Comparison of ENCODE assay signal across 16 cellular contexts in the genomic region with DNA sequence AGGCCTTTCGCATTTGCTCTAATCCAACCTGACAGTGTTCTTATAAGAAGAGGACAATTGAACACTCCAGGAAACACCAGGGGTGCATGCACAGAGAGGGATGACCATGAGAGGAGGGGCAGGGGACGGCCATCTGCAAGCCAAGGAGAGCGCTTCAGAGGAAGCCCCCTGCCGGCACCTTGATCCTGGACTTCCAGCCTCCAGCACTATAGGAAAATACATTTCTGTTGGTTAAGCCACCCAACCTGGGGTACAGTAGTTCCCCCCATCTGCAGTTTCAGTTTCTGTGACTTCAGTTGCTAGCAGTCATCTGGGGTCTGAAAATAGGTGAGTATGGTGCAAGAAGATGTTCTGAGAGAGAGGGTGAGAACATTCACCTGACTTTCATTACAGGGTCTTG.
A peak's percentile ranks its signal among the peaks of the same experiment; 100 is the strongest.
DNase-seq lines count a peak whose midpoint lies in the region; ATAC-seq and TF ChIP-seq lines count a peak whose summit lies in the region.
"Had no signal": no experiment of that assay in that cellular context is flagged by ENCODE, and none has a peak within 500 bp of the region (broad histone marks: within the 10 kb centered on the region; RNA-seq: fewer than 3 reads in every experiment).

No MANE protein-coding gene starts in this region.

- peak overlapping the region in 1 of 2 donors; percentile 28 for H3K9ac ChIP-seq in colonic mucosa (ENCODE audit: low read depth in 2 of 2, low read length in 2 of 2)

- no peaks in the 10 kb centered on the region for H3K9me3 Mint-ChIP-seq in natural killer cell treated with Interleukin-12 subunit alpha and Interleukin-12 subunit beta and Interleukin-15 and Interleukin-18, amount 100 ng/mL, for 72 hours
- H3K9me3 Mint-ChIP-seq in natural killer cell (no peaks in the 10 kb centered on the region), type B pancreatic cell (no peaks in the 10 kb centered on the region), endothelial cell (ENCODE audit: unreplicated experiment) (no peaks in the 10 kb centered on the region)

- H3K4me3 ChIP-seq in colonic mucosa = no peak overlapping the region
- H3K4me3 ChIP-seq: gastroesophageal sphincter, SJSA1, vagina had no signal

- H3K4me3 Mint-ChIP-seq in natural killer cell treated with Interleukin-12 subunit alpha and Interleukin-12 subunit beta and Interleukin-15 and Interleukin-18, amount 100 ng/mL, for 72 hours = no peak overlapping the region
- H3K4me3 Mint-ChIP-seq in natural killer cell (no peak overlapping the region), type B pancreatic cell (no peak overlapping the region), endothelial cell (ENCODE audit: unreplicated experiment) (no peak overlapping the region)

- H3K36me3 ChIP-seq in colonic mucosa = no peaks in the 10 kb centered on the region
- H3K36me3 ChIP-seq: gastroesophageal sphincter, SJSA1, vagina had no signal

- no peak overlapping the region for H3K27ac Mint-ChIP-seq in natural killer cell treated with Interleukin-12 subunit alpha and Interleukin-12 subunit beta and Interleukin-15 and Interleukin-18, amount 100 ng/mL, for 72 hours
- H3K27ac Mint-ChIP-seq in natural killer cell (no peak overlapping the region), type B pancreatic cell (peak overlapping the region; percentile 77), endothelial cell (ENCODE audit: unreplicated experiment) (no peak overlapping the region)

- intact Hi-C loops in natural killer cell (cut with micrococcal nuclease) (no loop called here), colonic mucosa (cut with DNase I) (no loop called here)

- TF ChIP-seq CTCF in natural killer cell (IDR thresholded peaks at IDR 0.05) (no peak), colonic mucosa (IDR thresholded peaks at IDR 0.05) (no peak), type B pancreatic cell (conservative IDR thresholded peaks at IDR 0.05) (no peak), endothelial cell (IDR thresholded peaks at IDR 0.05; ENCODE audit: unreplicated experiment) (no peak)

- H3K27ac ChIP-seq in colonic mucosa = peak overlapping the region; percentile 11
- H3K27ac ChIP-seq: gastroesophageal sphincter, SJSA1, vagina, VCaP had no signal

- no peaks in the 10 kb centered on the region for H3K27me3 ChIP-seq in colonic mucosa
- H3K27me3 ChIP-seq: gastroesophageal sphincter, SJSA1, vagina had no signal

- peaks cover 0 to 6% of the 10 kb centered on the region in 2 donors for H3K4me1 Mint-ChIP-seq in natural killer cell treated with Interleukin-12 subunit alpha and Interleukin-12 subunit beta and Interleukin-15 and Interleukin-18, amount 100 ng/mL, for 72 hours (ENCODE audit: low read depth in 2 of 2)
- no peaks in the 10 kb centered on the region for H3K4me1 Mint-ChIP-seq in natural killer cell
- H3K4me1 Mint-ChIP-seq in type B pancreatic cell (ENCODE audit: unreplicated experiment) = peaks cover 48% of the 10 kb centered on the region
- H3K4me1 Mint-ChIP-seq in endothelial cell (ENCODE audit: unreplicated experiment) = peaks cover 25% of the 10 kb centered on the region

- H3K9me3 ChIP-seq in colonic mucosa = no peaks in the 10 kb centered on the region
- H3K9me3 ChIP-seq: gastroesophageal sphincter, vagina had no signal

- no peak for ATAC-seq in natural killer cell treated with Interleukin-12 subunit alpha and Interleukin-12 subunit beta and Interleukin-15 and Interleukin-18, amount 100 ng/mL, for 72 hours
- ATAC-seq in natural killer cell = no peak
- peak; percentile 71 for ATAC-seq in HG03354 (IDR thresholded peaks at IDR 0.05; ENCODE audit: poor library complexity, severe bottlenecking, unreplicated experiment)
- no peak for ATAC-seq in GM19467 (IDR thresholded peaks at IDR 0.05; ENCODE audit: unreplicated experiment)
- ATAC-seq: gastroesophageal sphincter, HepG2 had no signal

- H3K27me3 Mint-ChIP-seq in natural killer cell treated with Interleukin-12 subunit alpha and Interleukin-12 subunit beta and Interleukin-15 and Interleukin-18, amount 100 ng/mL, for 72 hours = peaks cover 8 to 14% of the 10 kb centered on the region in 2 donors
- H3K27me3 Mint-ChIP-seq in natural killer cell (ENCODE audit: low read depth in 2 of 2) (peaks cover 0 to 6% of the 10 kb centered on the region in 2 donors), type B pancreatic cell (no peaks in the 10 kb centered on the region), endothelial cell (ENCODE audit: unreplicated experiment) (peaks cover 3% of the 10 kb centered on the region)

- H3K36me3 Mint-ChIP-seq in natural killer cell treated with Interleukin-12 subunit alpha and Interleukin-12 subunit beta and Interleukin-15 and Interleukin-18, amount 100 ng/mL, for 72 hours = no peaks in the 10 kb centered on the region
- H3K36me3 Mint-ChIP-seq in natural killer cell (no peaks in the 10 kb centered on the region), type B pancreatic cell (no peaks in the 10 kb centered on the region), endothelial cell (ENCODE audit: low read depth, unreplicated experiment) (no peaks in the 10 kb centered on the region)

- peak; percentile 10 for DNase-seq in natural killer cell treated with Interleukin-12 subunit alpha and Interleukin-12 subunit beta and Interleukin-15 and Interleukin-18, amount 100 ng/mL, for 72 hours (ENCODE audit: low spot score)
- DNase-seq in natural killer cell (no peak), colonic mucosa (no peak), type B pancreatic cell (ENCODE audit: extremely low spot score, unreplicated experiment) (no peak), endothelial cell (ENCODE audit: low spot score) (no peak), epidermal melanocyte (ENCODE audit: insufficient read length, low spot score) (no peak)
- DNase-seq: DND-41; effector CD4-positive, alpha-beta T cell; NCI-H1092 treated with DMSO at 0.1 percent for 48 hours had no signal

- H3K4me1 ChIP-seq in colonic mucosa = peaks cover 7% of the 10 kb centered on the region
